ENCODE assay signal across 1 cellular context in genomic region chr2:96485751-96486643, GRCh38.
TF ChIP-seq lines count a peak whose summit lies in the region.

No MANE protein-coding gene starts in this region.

TF ChIP-seq in A549, 52 proteins besides CTCF, POLR2A, EP300 and RAD21 (continued from another document):
- TF ChIP-seq RARB (CRISPR knock-in tag; IDR thresholded peaks at IDR 0.05) (no peak), HOXA7 (CRISPR knock-in tag; IDR thresholded peaks at IDR 0.05) (no peak), KDM5A (IDR thresholded peaks at IDR 0.05) (no peak), CBX2 (IDR thresholded peaks at IDR 0.05; ENCODE audit: borderline replicate concordance, low read depth) (no peak), JUNB (IDR thresholded peaks at IDR 0.05) (no peak), GATA3 (IDR thresholded peaks at IDR 0.05; ENCODE audit: borderline replicate concordance) (no peak)
